Comparison of ENCODE assay signal across 25 cellular contexts in the genomic region with DNA sequence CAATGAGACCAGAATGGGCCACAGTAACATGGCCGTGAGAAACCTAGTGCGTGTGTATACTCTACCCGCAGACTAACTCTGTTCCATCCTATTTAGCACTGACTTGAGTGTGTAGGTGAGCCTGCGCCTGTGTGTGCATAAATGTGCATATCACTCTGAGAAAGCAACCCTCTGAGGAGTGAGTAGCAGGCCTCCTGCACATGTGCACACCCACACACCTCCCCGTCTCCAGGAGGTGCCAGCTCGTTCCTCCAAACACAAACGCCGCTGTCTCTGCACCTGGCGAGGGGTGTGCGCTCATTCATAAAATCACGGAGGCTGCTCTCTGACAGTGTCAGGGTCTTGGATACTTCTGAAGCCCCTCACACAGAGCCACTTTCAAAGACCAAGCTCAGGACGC.
"Had no signal": no experiment of that assay in that cellular context is flagged by ENCODE, and none has a peak within 500 bp of the region (broad histone marks: within the 10 kb centered on the region; RNA-seq: fewer than 3 reads in every experiment).

No MANE protein-coding gene starts in this region.

- H3K4me1 Mint-ChIP-seq: central memory CD8-positive, alpha-beta T cell had no signal

- H3K27ac ChIP-seq: dorsolateral prefrontal cortex, epithelial cell of prostate, esophagus muscularis mucosa, gastroesophageal sphincter, hepatocyte, parathyroid adenoma, prostate gland, skin epidermis, upper lobe of left lung, vagina had no signal

- H3K9ac ChIP-seq: parathyroid adenoma had no signal

- H3K4me3 Mint-ChIP-seq: central memory CD8-positive, alpha-beta T cell; naive thymus-derived CD4-positive, alpha-beta T cell had no signal

- H3K4me1 ChIP-seq: gastroesophageal sphincter, parathyroid adenoma, prostate gland, sigmoid colon, upper lobe of left lung had no signal

- H3K9me3 Mint-ChIP-seq: central memory CD8-positive, alpha-beta T cell had no signal

- H3K27me3 ChIP-seq: dorsolateral prefrontal cortex, esophagus muscularis mucosa, gastroesophageal sphincter, hepatocyte, sigmoid colon, upper lobe of left lung, vagina had no signal

- H3K4me3 ChIP-seq: dorsolateral prefrontal cortex, esophagus muscularis mucosa, gastroesophageal sphincter, hepatocyte, lung, prostate gland, sigmoid colon, skin epidermis, upper lobe of left lung, vagina had no signal

- ATAC-seq: gastroesophageal sphincter; left cardiac atrium; left ventricle myocardium superior; naive thymus-derived CD4-positive, alpha-beta T cell had no signal

- DNase-seq: cortex of kidney; effector memory CD4-positive, alpha-beta T cell; glutamatergic neuron; kidney; left cardiac atrium; left ventricle myocardium superior; naive thymus-derived CD4-positive, alpha-beta T cell; occipital lobe; retina; sigmoid colon; stimulated activated CD4-positive, alpha-beta T cell treated with anti-CD3 and anti-CD28 coated beads, Interleukin-12 subunit alpha, Interleukin-12 subunit beta, amount 100 ng/mL, for 4 hours; stimulated activated CD4-positive, alpha-beta T cell treated with anti-CD3 and anti-CD28 coated beads, Interleukin-2, amount 100 ng/mL, for 48 hours; stimulated activated naive CD4-positive, alpha-beta T cell treated with Interleukin-2 at 50 U/mL for 16 hours; upper lobe of left lung had no signal

- H3K9me3 ChIP-seq: esophagus muscularis mucosa, gastroesophageal sphincter, prostate gland, sigmoid colon, upper lobe of left lung, vagina had no signal

- H3K27ac Mint-ChIP-seq: naive thymus-derived CD4-positive, alpha-beta T cell had no signal

- H2AFZ ChIP-seq: hepatocyte, parathyroid adenoma had no signal

- H3K4me2 ChIP-seq: hepatocyte had no signal
